ENCODE assay signal across 15 cellular contexts in genomic region chr9:71637433-71637832, GRCh38.
"Had no signal": no experiment of that assay in that cellular context is flagged by ENCODE, and none has a peak within 500 bp of the region (broad histone marks: within the 10 kb centered on the region; RNA-seq: fewer than 3 reads in every experiment).

No MANE protein-coding gene starts in this region.

- H3K27ac ChIP-seq: thoracic aorta had no signal

- H3K4me3 ChIP-seq: sigmoid colon, thoracic aorta had no signal

- H3K27me3 ChIP-seq: sigmoid colon, upper lobe of right lung had no signal

- H3K27ac Mint-ChIP-seq: activated naive CD8-positive, alpha-beta T cell; activated T-helper 1 cell treated with anti-CD3 and anti-CD28 coated beads, Interleukin-12 subunit alpha, Interleukin-12 subunit beta, Interleukin-2, Interleukin-4 antibody, amounts not matched to agents 30 ng/mL and 10 ng/mL and 1 ng/mL, durations not matched to agents 14 hours and 24 hours and 36 hours; naive thymus-derived CD8-positive, alpha-beta T cell; stimulated activated naive B cell treated with anti-CD40 and anti-IgM and Interleukin-4, amounts not matched to agents 10 μg/mL and 1 μg/mL and 100 μg/mL, for 72 hours had no signal

- DNase-seq: activated CD4-positive, alpha-beta T cell treated with anti-CD3 and anti-CD28 coated beads, Interleukin-2, amount 50 U/mL, for 4 hours; activated gamma-delta T cell treated with Interleukin-2 at 50 U/mL for 16 hours; activated T-cell treated with anti-CD3 and anti-CD28 coated beads for 4 hours; effector CD8-positive, alpha-beta T cell; hippocampal formation; naive thymus-derived CD8-positive, alpha-beta T cell; sigmoid colon; stimulated activated naive B cell treated with anti-CD40 and anti-IgM and Interleukin-4, amounts not matched to agents 10 μg/mL and 1 μg/mL and 100 μg/mL, for 72 hours; upper lobe of right lung had no signal

- H3K4me3 Mint-ChIP-seq: activated naive CD8-positive, alpha-beta T cell; activated T-helper 1 cell treated with anti-CD3 and anti-CD28 coated beads, Interleukin-12 subunit alpha, Interleukin-12 subunit beta, Interleukin-2, Interleukin-4 antibody, amounts not matched to agents 30 ng/mL and 10 ng/mL and 1 ng/mL, durations not matched to agents 14 hours and 24 hours and 36 hours; dendritic cell treated with granulocyte-macrophage colony-stimulating factor and Interleukin-4, amounts not matched to agents 40 ng/mL and 50 ng/mL, for 4 days; memory B cell; naive thymus-derived CD8-positive, alpha-beta T cell; stimulated activated naive B cell treated with anti-CD40 and anti-IgM and Interleukin-4, amounts not matched to agents 10 μg/mL and 1 μg/mL and 100 μg/mL, for 72 hours had no signal

- H3K9me3 ChIP-seq: sigmoid colon, thoracic aorta, upper lobe of right lung had no signal

- H3K36me3 Mint-ChIP-seq: activated naive CD8-positive, alpha-beta T cell; memory B cell; naive thymus-derived CD8-positive, alpha-beta T cell; stimulated activated naive B cell treated with anti-CD40 and anti-IgM and Interleukin-4, amounts not matched to agents 10 μg/mL and 1 μg/mL and 100 μg/mL, for 72 hours had no signal

- H3K27me3 Mint-ChIP-seq: activated naive CD8-positive, alpha-beta T cell; stimulated activated naive B cell treated with anti-CD40 and anti-IgM and Interleukin-4, amounts not matched to agents 10 μg/mL and 1 μg/mL and 100 μg/mL, for 72 hours had no signal

- H3K9me3 Mint-ChIP-seq: activated T-helper 1 cell treated with anti-CD3 and anti-CD28 coated beads, Interleukin-12 subunit alpha, Interleukin-12 subunit beta, Interleukin-2, Interleukin-4 antibody, amounts not matched to agents 30 ng/mL and 10 ng/mL and 1 ng/mL, durations not matched to agents 14 hours and 24 hours and 36 hours; memory B cell; naive thymus-derived CD8-positive, alpha-beta T cell; stimulated activated naive B cell treated with anti-CD40 and anti-IgM and Interleukin-4, amounts not matched to agents 10 μg/mL and 1 μg/mL and 100 μg/mL, for 72 hours had no signal

- FAIRE-seq: bronchial epithelial cell had no signal

- ATAC-seq: naive thymus-derived CD8-positive, alpha-beta T cell; stimulated activated naive B cell treated with anti-CD40 and anti-IgM and Interleukin-4, amounts not matched to agents 10 μg/mL and 1 μg/mL and 100 μg/mL, for 72 hours; upper lobe of right lung had no signal

- H3K36me3 ChIP-seq: sigmoid colon, thoracic aorta, upper lobe of right lung had no signal

- H3K4me1 ChIP-seq: sigmoid colon had no signal
